In the genomic region with DNA sequence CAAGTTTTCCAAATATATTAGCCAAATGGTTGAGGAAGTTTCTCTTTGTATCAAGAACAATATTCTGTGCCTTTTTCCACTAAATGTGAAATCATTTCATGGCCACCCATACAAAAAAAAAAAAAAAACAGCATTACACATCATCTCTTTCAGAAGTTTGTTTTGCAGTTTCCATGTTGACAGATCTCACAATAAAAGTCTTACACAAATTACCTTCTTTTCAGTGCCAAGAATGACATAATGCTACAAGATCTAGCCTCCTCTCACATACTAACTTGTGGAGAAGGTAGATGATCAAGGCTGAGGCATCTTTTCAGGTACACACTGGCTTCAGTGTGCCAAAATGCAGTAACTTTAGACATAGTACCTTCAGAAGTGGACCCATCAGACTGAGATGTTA, we compare ENCODE assay signal across 25 cellular contexts. TPM values are rescaled to one million over a fixed set of nuclear protein-coding genes. Genes with fewer than 3 reads are reported as not detected.
A peak's percentile ranks its signal among the peaks of the same experiment; 100 is the strongest.
DNase-seq lines count a peak whose midpoint lies in the region; ATAC-seq and TF ChIP-seq lines count a peak whose summit lies in the region.
"Had no signal": no experiment of that assay in that cellular context is flagged by ENCODE, and none has a peak within 500 bp of the region (broad histone marks: within the 10 kb centered on the region; RNA-seq: fewer than 3 reads in every experiment).

No MANE protein-coding gene starts in this region.

- no peaks in the 10 kb centered on the region for H3K27me3 ChIP-seq in mammary epithelial cell (ENCODE audit: insufficient read depth, low read length)
- no peaks in the 10 kb centered on the region for H3K27me3 ChIP-seq in A673 (replicated peaks; ENCODE audit: insufficient read depth, low read depth, low read length, poor library complexity)
- no peaks in the 10 kb centered on the region for H3K27me3 ChIP-seq in upper lobe of right lung
- H3K27me3 ChIP-seq: gastroesophageal sphincter had no signal

- no peaks in the 10 kb centered on the region for H4K20me1 ChIP-seq in mammary epithelial cell (ENCODE audit: insufficient read depth, low read length)

- H3K4me1 ChIP-seq in mammary epithelial cell (ENCODE audit: insufficient read depth, low read length) = no peaks in the 10 kb centered on the region
- peaks cover 8% of the 10 kb centered on the region for H3K4me1 ChIP-seq in A673 (ENCODE audit: insufficient read depth, low read length, poor library complexity, severe bottlenecking)
- H3K4me1 ChIP-seq in upper lobe of right lung = no peaks in the 10 kb centered on the region
- H3K4me1 ChIP-seq: gastroesophageal sphincter had no signal

- H3K4me2 ChIP-seq in mammary epithelial cell (ENCODE audit: insufficient read depth, low read depth, low read length) = no peak overlapping the region

- dilution Hi-C loops in mammary epithelial cell (cut with HindIII; ENCODE audit: low sequenced_read_pairs) = no loop called here

- BruUV-seq in mammary epithelial cell (replicated peaks; lab: Mats Ljungman, UMichigan) (no TSS peak), A673 (replicated peaks; lab: Mats Ljungman, UMichigan) (no TSS peak)

- TF ChIP-seq CTCF in LNCaP clone FGC (IDR thresholded peaks at IDR 0.05; ENCODE audit: control insufficient read depth, extremely low read depth, insufficient read depth) = no peak
- TF ChIP-seq CTCF in mammary epithelial cell (conservative IDR thresholded peaks at IDR 0.05 in 1 of 2, IDR thresholded peaks at IDR 0.05 in 1 of 2; ENCODE audit: extremely low read depth in 1 of 2, insufficient read depth in 1 of 2, low read depth in 1 of 2, low read length in 2 of 2) = no peak
- no peak for TF ChIP-seq CTCF in A673 (conservative IDR thresholded peaks at IDR 0.05; ENCODE audit: low read depth, low read length)
- TF ChIP-seq CTCF in upper lobe of right lung (IDR thresholded peaks at IDR 0.05) = no peak

- H3K9ac ChIP-seq in mammary epithelial cell (ENCODE audit: insufficient read depth, low read length) = no peak overlapping the region

- H3K4me3 ChIP-seq in LNCaP clone FGC (ENCODE audit: low read depth, low read length) (no peak overlapping the region), mammary epithelial cell (replicated peaks in 1 of 3; ENCODE audit: insufficient read depth in 1 of 3, low read depth in 2 of 3, low read length in 3 of 3) (no peak overlapping the region), A673 (ENCODE audit: low read depth, low read length, poor library complexity, severe bottlenecking) (no peak overlapping the region), upper lobe of right lung (no peak overlapping the region)
- H3K4me3 ChIP-seq: gastroesophageal sphincter had no signal

- H3K36me3 ChIP-seq in mammary epithelial cell (ENCODE audit: insufficient read depth, low read length) (no peaks in the 10 kb centered on the region), A673 (ENCODE audit: insufficient read depth, low read length, poor library complexity, severe bottlenecking) (no peaks in the 10 kb centered on the region), upper lobe of right lung (no peaks in the 10 kb centered on the region)
- H3K36me3 ChIP-seq: gastroesophageal sphincter had no signal

- DNase-seq in EH (ENCODE audit: low read depth) (peak; percentile 35), LNCaP clone FGC (ENCODE audit: low read depth) (peak; percentile 99), mammary epithelial cell (peak; percentile 0), iris pigment epithelial cell (ENCODE audit: low read depth) (peak; percentile 55), A673 (ENCODE audit: low spot score) (no peak), amniotic stem cell (lab: John Stamatoyannopoulos, UW) (no peak), upper lobe of right lung (no peak)
- DNase-seq: activated CD4-positive, alpha-beta T cell treated with anti-CD3 and anti-CD28 coated beads, Interleukin-2, amount 50 U/mL, for 4 hours; activated effector memory CD4-positive, alpha-beta T cell treated with Interleukin-2 at 50 U/mL for 16 hours; activated naive CD8-positive, alpha-beta T cell treated with anti-CD3 and anti-CD28 coated beads, Interleukin-2, amount 10 ng/mL, durations not matched to agents 7 days and 5 days; CD8-positive, alpha-beta T cell; hypothalamus; KBM-7; MV-4-11; NCI-H1694 treated with DMSO at 0.1 percent for 48 hours; NCI-H345; occipital lobe; stimulated activated CD4-positive, alpha-beta T cell treated with anti-CD3 and anti-CD28 coated beads, Interleukin-4, amount 100 ng/mL, for 1 hour; stimulated activated naive CD4-positive, alpha-beta T cell treated with Interleukin-2 at 50 U/mL for 16 hours had no signal

- no peaks in the 10 kb centered on the region for H3K79me2 ChIP-seq in mammary epithelial cell (ENCODE audit: insufficient read depth, low read length)

- in situ Hi-C loops in mammary epithelial cell (cut with MboI; ENCODE audit: low sequenced_read_pairs in 2 of 2) = no loop called here

- POLR2A ChIA-PET in A673 (lab: Charles Lee; ENCODE audit: low non-redundant PET) = no interaction called here

- H3K27ac ChIP-seq in mammary epithelial cell (ENCODE audit: insufficient read depth, low read depth, low read length) (no peak overlapping the region), A673 (ENCODE audit: low read depth, low read length, poor library complexity, severe bottlenecking) (no peak overlapping the region), upper lobe of right lung (no peak overlapping the region)
- H3K27ac ChIP-seq: gastroesophageal sphincter had no signal

- intact Hi-C loops in mammary epithelial cell (cut with micrococcal nuclease) = no loop called here
- intact Hi-C loops in A673 (cut with micrococcal nuclease; ENCODE audit: unreplicated experiment) = no loop called here
- intact Hi-C loops in upper lobe of right lung (cut with DNase I) = no loop called here

- H3K9me3 ChIP-seq in mammary epithelial cell (replicated peaks; ENCODE audit: insufficient read depth, low read length) (peaks cover 7% of the 10 kb centered on the region), A673 (ENCODE audit: low read depth, low read length, poor library complexity, severe bottlenecking) (no peaks in the 10 kb centered on the region), upper lobe of right lung (no peaks in the 10 kb centered on the region)
- H3K9me3 ChIP-seq: gastroesophageal sphincter had no signal

- ATAC-seq in GM18861 (IDR thresholded peaks at IDR 0.05; ENCODE audit: unreplicated experiment) (no peak), upper lobe of right lung (no peak)
- ATAC-seq: CD8-positive, alpha-beta T cell; gastroesophageal sphincter; HCT116; WTC11 had no signal

- no peak overlapping the region for H2AFZ ChIP-seq in mammary epithelial cell (ENCODE audit: low read depth, low read length)

- CTCF ChIA-PET in mammary epithelial cell (lab: Charles Lee; ENCODE audit: low non-redundant PET) = no interaction called here
- CTCF ChIA-PET in A673 (lab: Charles Lee) = no interaction called here

RNA-seq across cellular contexts. Expression of gene PRKD1, which starts 35.3 kb away (rescaled TPM):
- total RNA-seq in mammary epithelial cell (1 to 10 TPM; 1.4 to 6.3 TPM), A673 (2021) (41.5 and 45.7 TPM in 2 replicates), upper lobe of right lung (17.2 TPM)
- polyA plus RNA-seq in mammary epithelial cell = 0.23 TPM
- 0.67 TPM for polyA minus RNA-seq in mammary epithelial cell
- total RNA-seq: activated naive CD8-positive, alpha-beta T cell treated with anti-CD3 and anti-CD28 coated beads, Interleukin-2, amount 10 ng/mL, durations not matched to agents 7 days and 5 days; CD8-positive, alpha-beta T cell; HT-29; T-helper 2 cell treated with Interferon-gamma antibody and Interleukin-4, amounts not matched to agents 100 ng/mL and 5 ng/mL, for 36 hours had no signal

Comparison
In these comparisons a context has a peak if more than half of its experiments do, and no peak if none do; other contexts are left out.
1. DNase-seq: peak in EH (single experiment), LNCaP clone FGC (single experiment), mammary epithelial cell (single experiment) and iris pigment epithelial cell (single experiment); none in A673 (single experiment), amniotic stem cell (single experiment) and upper lobe of right lung (single experiment).